ENCODE assay signal across 1 cellular context in genomic region chr11:57555393-57555792, GRCh38.
TF ChIP-seq lines count a peak whose summit lies in the region.

No MANE protein-coding gene starts in this region.

TF ChIP-seq in K562, 482 proteins besides CTCF, POLR2A, EP300 and RAD21:
- TF ChIP-seq FUS (optimal IDR thresholded peaks at IDR 0.05; ENCODE audit: low read depth, low read length): no peak
- TF ChIP-seq GTF2F1 (IDR thresholded peaks at IDR 0.05; ENCODE audit: low read depth, low read length): no peak
- no peak for TF ChIP-seq KHSRP (IDR thresholded peaks at IDR 0.05)
- no peak for TF ChIP-seq ZNF778 (CRISPR knock-in tag; IDR thresholded peaks at IDR 0.05)
- no peak for TF ChIP-seq MAZ (CRISPR knock-in tag; conservative IDR thresholded peaks at IDR 0.05 in 1 of 2, IDR thresholded peaks at IDR 0.05 in 1 of 2)
- TF ChIP-seq NCOA2 (IDR thresholded peaks at IDR 0.05; ENCODE audit: partially characterized antibody in 2 of 2): no peak
- no peak for TF ChIP-seq ADNP (tag; IDR thresholded peaks at IDR 0.05)
- no peak for TF ChIP-seq ARID3B (CRISPR knock-in tag; IDR thresholded peaks at IDR 0.05; ENCODE audit: borderline replicate concordance)
- TF ChIP-seq CHD4 (IDR thresholded peaks at IDR 0.05; ENCODE audit: insufficient read depth, insufficient replicate concordance, low read depth, low read length, poor library complexity, severe bottlenecking): no peak
- TF ChIP-seq RB1 (IDR thresholded peaks at IDR 0.05; ENCODE audit: low read depth): no peak
- no peak for TF ChIP-seq CBX1 (IDR thresholded peaks at IDR 0.05; ENCODE audit: low read depth)
- no peak for TF ChIP-seq ZNF77 (CRISPR knock-in tag; IDR thresholded peaks at IDR 0.05)
- TF ChIP-seq ZNF146 (CRISPR knock-in tag; IDR thresholded peaks at IDR 0.05; ENCODE audit: unreplicated experiment): no peak
- TF ChIP-seq, protein P1, sequence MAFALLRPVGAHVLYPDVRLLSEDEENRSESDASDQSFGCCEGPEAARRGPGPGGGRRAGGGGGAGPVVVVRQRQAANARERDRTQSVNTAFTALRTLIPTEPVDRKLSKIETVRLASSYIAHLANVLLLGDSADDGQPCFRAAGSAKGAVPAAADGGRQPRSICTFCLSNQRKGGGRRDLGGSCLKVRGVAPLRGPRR (CRISPR knock-in tag; IDR thresholded peaks at IDR 0.05): no peak
- TF ChIP-seq, protein P2, sequence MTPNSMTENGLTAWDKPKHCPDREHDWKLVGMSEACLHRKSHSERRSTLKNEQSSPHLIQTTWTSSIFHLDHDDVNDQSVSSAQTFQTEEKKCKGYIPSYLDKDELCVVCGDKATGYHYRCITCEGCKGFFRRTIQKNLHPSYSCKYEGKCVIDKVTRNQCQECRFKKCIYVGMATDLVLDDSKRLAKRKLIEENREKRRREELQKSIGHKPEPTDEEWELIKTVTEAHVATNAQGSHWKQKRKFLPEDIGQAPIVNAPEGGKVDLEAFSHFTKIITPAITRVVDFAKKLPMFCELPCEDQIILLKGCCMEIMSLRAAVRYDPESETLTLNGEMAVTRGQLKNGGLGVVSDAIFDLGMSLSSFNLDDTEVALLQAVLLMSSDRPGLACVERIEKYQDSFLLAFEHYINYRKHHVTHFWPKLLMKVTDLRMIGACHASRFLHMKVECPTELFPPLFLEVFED (CRISPR knock-in tag; conservative IDR thresholded peaks at IDR 0.05): no peak
- no peak for TF ChIP-seq ZNF507 (tag; conservative IDR thresholded peaks at IDR 0.05)
- no peak for TF ChIP-seq ELF4 (CRISPR knock-in tag; IDR thresholded peaks at IDR 0.05)
- no peak for TF ChIP-seq ZBTB12 (CRISPR knock-in tag; IDR thresholded peaks at IDR 0.05)
- no peak for TF ChIP-seq SMARCA5 (IDR thresholded peaks at IDR 0.05)
